2 cellular contexts compared by ENCODE assay signal in the genomic region with DNA sequence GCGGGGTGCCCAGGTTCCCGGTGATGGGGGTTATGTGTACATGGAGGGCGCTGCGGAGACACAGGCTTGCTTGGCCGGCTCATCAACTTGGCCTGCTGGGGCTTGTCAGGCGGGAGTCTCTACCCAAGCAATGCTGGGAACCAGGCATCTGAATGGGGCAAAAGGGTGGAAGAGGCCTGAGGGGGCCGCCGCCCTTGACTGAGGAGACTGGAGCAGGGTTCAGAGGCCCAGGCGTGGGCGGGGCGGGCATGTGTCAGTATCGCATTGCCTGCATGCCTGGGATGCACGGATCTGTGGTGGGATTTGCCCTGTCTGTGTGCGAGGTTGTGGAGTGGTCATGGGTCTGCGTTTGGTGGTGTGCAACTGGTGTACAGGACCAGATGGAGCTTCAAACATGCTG.
TF ChIP-seq lines count a peak whose summit lies in the region.

No MANE protein-coding gene starts in this region.

TF ChIP-seq in HCT116, 20 proteins besides CTCF, POLR2A, EP300 and RAD21 (continued from another document):
- TF ChIP-seq CBX3 (IDR thresholded peaks at IDR 0.05; ENCODE audit: low read depth) (no peak), SIN3A (IDR thresholded peaks at IDR 0.05; ENCODE audit: low read depth) (no peak), SRF (IDR thresholded peaks at IDR 0.05; ENCODE audit: low read depth) (no peak), ZNF274 (IDR thresholded peaks at IDR 0.05; ENCODE audit: low read depth, low read length) (no peak), JUND (IDR thresholded peaks at IDR 0.05) (no peak), YY1 (IDR thresholded peaks at IDR 0.05; ENCODE audit: extremely low read depth, insufficient replicate concordance, low read depth, low read length) (no peak), CEBPB (IDR thresholded peaks at IDR 0.05; ENCODE audit: low read depth) (no peak)
- TF ChIP-seq, protein P1, sequence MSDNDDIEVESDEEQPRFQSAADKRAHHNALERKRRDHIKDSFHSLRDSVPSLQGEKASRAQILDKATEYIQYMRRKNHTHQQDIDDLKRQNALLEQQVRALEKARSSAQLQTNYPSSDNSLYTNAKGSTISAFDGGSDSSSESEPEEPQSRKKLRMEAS (IDR thresholded peaks at IDR 0.05): no peak
- TF ChIP-seq, protein P2, sequence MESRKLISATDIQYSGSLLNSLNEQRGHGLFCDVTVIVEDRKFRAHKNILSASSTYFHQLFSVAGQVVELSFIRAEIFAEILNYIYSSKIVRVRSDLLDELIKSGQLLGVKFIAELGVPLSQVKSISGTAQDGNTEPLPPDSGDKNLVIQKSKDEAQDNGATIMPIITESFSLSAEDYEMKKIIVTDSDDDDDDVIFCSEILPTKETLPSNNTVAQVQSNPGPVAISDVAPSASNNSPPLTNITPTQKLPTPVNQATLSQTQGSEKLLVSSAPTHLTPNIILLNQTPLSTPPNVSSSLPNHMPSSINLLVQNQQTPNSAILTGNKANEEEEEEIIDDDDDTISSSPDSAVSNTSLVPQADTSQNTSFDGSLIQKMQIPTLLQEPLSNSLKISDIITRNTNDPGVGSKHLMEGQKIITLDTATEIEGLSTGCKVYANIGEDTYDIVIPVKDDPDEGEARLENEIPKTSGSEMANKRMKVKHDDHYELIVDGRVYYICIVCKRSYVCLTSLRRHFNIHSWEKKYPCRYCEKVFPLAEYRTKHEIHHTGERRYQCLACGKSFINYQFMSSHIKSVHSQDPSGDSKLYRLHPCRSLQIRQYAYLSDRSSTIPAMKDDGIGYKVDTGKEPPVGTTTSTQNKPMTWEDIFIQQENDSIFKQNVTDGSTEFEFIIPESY (IDR thresholded peaks at IDR 0.05; ENCODE audit: extremely low read depth, insufficient replicate concordance, low read length): no peak
- TF ChIP-seq, protein P3, sequence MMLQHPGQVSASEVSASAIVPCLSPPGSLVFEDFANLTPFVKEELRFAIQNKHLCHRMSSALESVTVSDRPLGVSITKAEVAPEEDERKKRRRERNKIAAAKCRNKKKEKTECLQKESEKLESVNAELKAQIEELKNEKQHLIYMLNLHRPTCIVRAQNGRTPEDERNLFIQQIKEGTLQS (IDR thresholded peaks at IDR 0.05): no peak

TF ChIP-seq in K562, 482 proteins besides CTCF, POLR2A, EP300 and RAD21 (continued from another document):
- TF ChIP-seq POLR2AphosphoS2 (IDR thresholded peaks at IDR 0.05; ENCODE audit: low read length): no peak
